In the genomic region with DNA sequence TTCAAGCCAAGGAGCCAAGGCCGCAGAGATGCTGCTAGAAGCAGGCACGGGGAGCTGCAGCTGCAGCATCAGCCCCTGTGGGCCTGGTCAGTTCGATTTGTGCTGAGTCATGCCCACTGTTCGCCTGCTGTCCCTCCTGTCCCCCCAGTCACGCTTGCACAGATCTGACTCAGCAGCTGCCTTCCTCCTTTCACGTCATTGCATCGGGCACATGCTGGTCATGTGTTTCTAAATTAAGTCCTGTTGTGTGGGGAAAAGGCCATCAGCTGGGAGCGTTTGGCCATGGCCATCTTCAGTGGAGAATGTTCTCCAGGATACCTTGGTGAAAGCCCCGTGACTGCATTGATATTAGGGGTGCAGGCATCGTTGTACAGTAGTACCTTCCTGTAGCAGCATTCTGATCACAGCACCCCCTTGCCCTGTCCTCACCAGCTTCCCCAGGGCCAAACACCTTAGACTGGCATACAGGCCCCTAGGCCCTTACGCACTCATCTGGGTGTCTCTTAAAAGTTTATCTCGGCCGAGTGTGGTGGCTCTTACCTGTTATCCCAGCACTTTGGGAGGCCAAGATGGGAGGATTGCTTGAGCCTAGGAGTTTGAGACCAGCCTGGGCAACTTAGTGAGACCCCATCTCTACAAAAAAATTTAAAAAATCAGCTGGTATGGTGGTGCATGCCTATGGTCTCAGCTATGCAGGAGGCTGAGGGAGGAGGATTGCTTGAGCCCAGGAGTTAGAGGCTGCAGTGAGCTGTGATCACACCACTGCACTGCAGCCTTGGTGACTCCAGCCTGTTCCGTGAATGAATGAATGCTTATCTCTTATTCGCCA, we compare ENCODE assay signal across 1 cellular context.
TF ChIP-seq lines count a peak whose summit lies in the region.

No MANE protein-coding gene starts in this region.

TF ChIP-seq in K562, 482 proteins besides CTCF, POLR2A, EP300 and RAD21 (continued from another document and continues in another):
- TF ChIP-seq THRB (CRISPR knock-in tag; conservative IDR thresholded peaks at IDR 0.05) = 0 out of 2 replicates have a peak, but pooled peaks have one; percentile 4
- TF ChIP-seq PCBP1 (IDR thresholded peaks at IDR 0.05; ENCODE audit: low read depth, low read length, poor library complexity, severe bottlenecking) = no peak
- TF ChIP-seq, protein P1, sequence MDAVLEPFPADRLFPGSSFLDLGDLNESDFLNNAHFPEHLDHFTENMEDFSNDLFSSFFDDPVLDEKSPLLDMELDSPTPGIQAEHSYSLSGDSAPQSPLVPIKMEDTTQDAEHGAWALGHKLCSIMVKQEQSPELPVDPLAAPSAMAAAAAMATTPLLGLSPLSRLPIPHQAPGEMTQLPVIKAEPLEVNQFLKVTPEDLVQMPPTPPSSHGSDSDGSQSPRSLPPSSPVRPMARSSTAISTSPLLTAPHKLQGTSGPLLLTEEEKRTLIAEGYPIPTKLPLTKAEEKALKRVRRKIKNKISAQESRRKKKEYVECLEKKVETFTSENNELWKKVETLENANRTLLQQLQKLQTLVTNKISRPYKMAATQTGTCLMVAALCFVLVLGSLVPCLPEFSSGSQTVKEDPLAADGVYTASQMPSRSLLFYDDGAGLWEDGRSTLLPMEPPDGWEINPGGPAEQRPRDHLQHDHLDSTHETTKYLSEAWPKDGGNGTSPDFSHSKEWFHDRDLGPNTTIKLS (IDR thresholded peaks at IDR 0.05; ENCODE audit: borderline replicate concordance, low read depth) = peak; percentile 71; the same call in 1 of the 2 replicates
- TF ChIP-seq SNRNP70 (optimal IDR thresholded peaks at IDR 0.05; ENCODE audit: low read depth, low read length) = no peak
- TF ChIP-seq TEAD4 (IDR thresholded peaks at IDR 0.05; ENCODE audit: low read length) = peak; percentile 65
- TF ChIP-seq TEAD4 (CRISPR knock-in tag; IDR thresholded peaks at IDR 0.05; ENCODE audit: borderline replicate concordance) = no peak
- TF ChIP-seq TAF9B (IDR thresholded peaks at IDR 0.05; ENCODE audit: partially characterized antibody) = peak; percentile 99
- 0 out of 2 replicates have a peak, but pooled peaks have one; percentile 53 for TF ChIP-seq SMAD3 (CRISPR knock-in tag; conservative IDR thresholded peaks at IDR 0.05)
- TF ChIP-seq, protein P2, sequence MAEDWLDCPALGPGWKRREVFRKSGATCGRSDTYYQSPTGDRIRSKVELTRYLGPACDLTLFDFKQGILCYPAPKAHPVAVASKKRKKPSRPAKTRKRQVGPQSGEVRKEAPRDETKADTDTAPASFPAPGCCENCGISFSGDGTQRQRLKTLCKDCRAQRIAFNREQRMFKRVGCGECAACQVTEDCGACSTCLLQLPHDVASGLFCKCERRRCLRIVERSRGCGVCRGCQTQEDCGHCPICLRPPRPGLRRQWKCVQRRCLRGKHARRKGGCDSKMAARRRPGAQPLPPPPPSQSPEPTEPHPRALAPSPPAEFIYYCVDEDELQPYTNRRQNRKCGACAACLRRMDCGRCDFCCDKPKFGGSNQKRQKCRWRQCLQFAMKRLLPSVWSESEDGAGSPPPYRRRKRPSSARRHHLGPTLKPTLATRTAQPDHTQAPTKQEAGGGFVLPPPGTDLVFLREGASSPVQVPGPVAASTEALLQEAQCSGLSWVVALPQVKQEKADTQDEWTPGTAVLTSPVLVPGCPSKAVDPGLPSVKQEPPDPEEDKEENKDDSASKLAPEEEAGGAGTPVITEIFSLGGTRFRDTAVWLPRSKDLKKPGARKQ (CRISPR knock-in tag; IDR thresholded peaks at IDR 0.05) = no peak
- peak; percentile 98 for TF ChIP-seq MYC (IDR thresholded peaks at IDR 0.05; ENCODE audit: low read depth, low read length)
- TF ChIP-seq MYC (CRISPR knock-in tag; IDR thresholded peaks at IDR 0.05; ENCODE audit: borderline replicate concordance, low read depth) = peak; percentile 86; the same call in 1 of the 2 replicates
- TF ChIP-seq HNRNPLL (IDR thresholded peaks at IDR 0.05; ENCODE audit: low read depth, low read length, poor library complexity, severe bottlenecking) = no peak
- TF ChIP-seq ETV1 (tag; conservative IDR thresholded peaks at IDR 0.05; ENCODE audit: low read depth) = peak; percentile 78
- TF ChIP-seq ZNF41 (CRISPR knock-in tag; conservative IDR thresholded peaks at IDR 0.05) = peak; percentile 59
- peak; percentile 93 for TF ChIP-seq JUN (IDR thresholded peaks at IDR 0.05; ENCODE audit: borderline replicate concordance, low read depth, low read length)
- peak; percentile 80 for TF ChIP-seq JUN (CRISPR knock-in tag; IDR thresholded peaks at IDR 0.05; ENCODE audit: borderline replicate concordance)
- TF ChIP-seq ZNF134 (CRISPR knock-in tag; conservative IDR thresholded peaks at IDR 0.05) = no peak
- peak; percentile 74; the same call in 1 of the 2 replicates for TF ChIP-seq HSF4 (CRISPR knock-in tag; IDR thresholded peaks at IDR 0.05; ENCODE audit: borderline replicate concordance)
- TF ChIP-seq TSHZ1 (CRISPR knock-in tag; IDR thresholded peaks at IDR 0.05) = no peak
- TF ChIP-seq CUX1 (CRISPR knock-in tag; IDR thresholded peaks at IDR 0.05) = no peak
- TF ChIP-seq HLTF (IDR thresholded peaks at IDR 0.05) = no peak
- TF ChIP-seq ZEB2 (IDR thresholded peaks at IDR 0.05) = 0 out of 2 replicates have a peak, but pooled peaks have one; percentile 46
- TF ChIP-seq, protein P3, sequence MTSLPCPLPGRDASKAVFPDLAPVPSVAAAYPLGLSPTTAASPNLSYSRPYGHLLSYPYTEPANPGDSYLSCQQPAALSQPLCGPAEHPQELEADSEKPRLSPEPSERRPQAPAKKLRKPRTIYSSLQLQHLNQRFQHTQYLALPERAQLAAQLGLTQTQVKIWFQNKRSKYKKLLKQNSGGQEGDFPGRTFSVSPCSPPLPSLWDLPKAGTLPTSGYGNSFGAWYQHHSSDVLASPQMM (CRISPR knock-in tag; IDR thresholded peaks at IDR 0.05) = no peak
- no peak for TF ChIP-seq LARP7 (IDR thresholded peaks at IDR 0.05)
- peak; percentile 96 for TF ChIP-seq JUND (IDR thresholded peaks at IDR 0.05; ENCODE audit: borderline replicate concordance, low read depth, low read length)
- TF ChIP-seq JUND (tag; IDR thresholded peaks at IDR 0.05; ENCODE audit: borderline replicate concordance, low read depth, low read length) = peak; percentile 95; the same call in 2 of the 3 replicates
- no peak for TF ChIP-seq ZNF324 (CRISPR knock-in tag; IDR thresholded peaks at IDR 0.05)
- peak in 1 of 2 experiments; percentile 84; a peak in 2 of 4 replicates for TF ChIP-seq TBL1XR1 (IDR thresholded peaks at IDR 0.05; ENCODE audit: low read length in 2 of 2)
- TF ChIP-seq GABPB2 (CRISPR knock-in tag; conservative IDR thresholded peaks at IDR 0.05) = no peak; the same call in 1 of the 2 replicates
- TF ChIP-seq ZC3H11A (IDR thresholded peaks at IDR 0.05; ENCODE audit: low read depth, low read length) = no peak
- TF ChIP-seq KLF6 (CRISPR knock-in tag; IDR thresholded peaks at IDR 0.05; ENCODE audit: borderline replicate concordance) = peak; percentile 30; the same call in 1 of the 2 replicates
- TF ChIP-seq PREB (CRISPR knock-in tag; IDR thresholded peaks at IDR 0.05) = no peak
- no peak for TF ChIP-seq KLF16 (IDR thresholded peaks at IDR 0.05)
- TF ChIP-seq SMARCC2 (IDR thresholded peaks at IDR 0.05; ENCODE audit: low read depth) = 0 out of 2 replicates have a peak, but pooled peaks have one; percentile 65
- TF ChIP-seq SLC30A9 (CRISPR knock-in tag; IDR thresholded peaks at IDR 0.05) = 0 out of 2 replicates have a peak, but pooled peaks have one; percentile 48
- no peak for TF ChIP-seq CTCFL (IDR thresholded peaks at IDR 0.05; ENCODE audit: borderline replicate concordance, insufficient read depth, low read depth, low read length, poor library complexity, severe bottlenecking)
- peak; percentile 38; the same call in 1 of the 2 replicates for TF ChIP-seq NFXL1 (CRISPR knock-in tag; IDR thresholded peaks at IDR 0.05)
- no peak for TF ChIP-seq ZSCAN29 (IDR thresholded peaks at IDR 0.05)
- TF ChIP-seq FOXK1 (CRISPR knock-in tag; IDR thresholded peaks at IDR 0.05; ENCODE audit: borderline replicate concordance) = no peak
